8 cellular contexts compared by ENCODE assay signal in genomic region chr7:116211006-116211912, GRCh38. TPM values are rescaled to one million over a fixed set of nuclear protein-coding genes. Genes with fewer than 3 reads are reported as not detected.
A peak's percentile ranks its signal among the peaks of the same experiment; 100 is the strongest.
DNase-seq lines count a peak whose midpoint lies in the region; ATAC-seq and TF ChIP-seq lines count a peak whose summit lies in the region.

No MANE protein-coding gene starts in this region.

- peak overlapping the region; percentile 68 to 91 (median 78) for H3K4me3 ChIP-seq in heart right ventricle

- no peaks in the 10 kb centered on the region for H3K27me3 ChIP-seq in heart right ventricle

- no peaks in the 10 kb centered on the region for H3K9me3 ChIP-seq in heart right ventricle

- H3K27ac ChIP-seq in heart right ventricle = peak overlapping the region; percentile 81 to 98 (median 92)

- WGBS in heart right ventricle, 2 donors = 4 to 5% methylated on average over 27 of the region's 27 CpGs

- in situ Hi-C loops in SK-MEL-5 (cut with HindIII; ENCODE audit: low pct_unique_long_range_greater_than_20kb, low sequenced_read_pairs) = no loop called here

- intact Hi-C loops in heart right ventricle (cut with DNase I) = loop anchor here in 2 of 10 donors (2.0 kb wide), 2 partner anchors 16 to 18 kb away; no protein-coding TSS in a partner anchor

- peaks cover 5% of the 10 kb centered on the region for H3K9me3 Mint-ChIP-seq in activated naive CD4-positive, alpha-beta T cell treated with anti-CD3 and anti-CD28 coated beads, Interleukin-2, amount 10 ng/mL, durations not matched to agents 7 days and 5 days

- H3K4me3 Mint-ChIP-seq in activated naive CD4-positive, alpha-beta T cell treated with anti-CD3 and anti-CD28 coated beads, Interleukin-2, amount 10 ng/mL, durations not matched to agents 7 days and 5 days = peak overlapping the region; percentile 96

- H3K4me1 ChIP-seq in heart right ventricle = peaks cover 0 to 54% (median 33%) of the 10 kb centered on the region in 9 donors

- TF ChIP-seq CTCF in heart right ventricle (IDR thresholded peaks at IDR 0.05) = no peak

- H3K36me3 Mint-ChIP-seq in activated naive CD4-positive, alpha-beta T cell treated with anti-CD3 and anti-CD28 coated beads, Interleukin-2, amount 10 ng/mL, durations not matched to agents 7 days and 5 days = peaks cover 36% of the 10 kb centered on the region

- peaks cover 60% of the 10 kb centered on the region for H3K4me1 Mint-ChIP-seq in activated naive CD4-positive, alpha-beta T cell treated with anti-CD3 and anti-CD28 coated beads, Interleukin-2, amount 10 ng/mL, durations not matched to agents 7 days and 5 days

- ATAC-seq in GM21526 (IDR thresholded peaks at IDR 0.05; ENCODE audit: low FRiP score, unreplicated experiment) = peak; percentile 75
- ATAC-seq in heart right ventricle = peak; percentile 87 to 97 (median 94)

- CTCF ChIA-PET in activated naive CD4-positive, alpha-beta T cell treated with anti-CD3 and anti-CD28 coated beads, Interleukin-2, amount 10 ng/mL, durations not matched to agents 7 days and 5 days (lab: Charles Lee) = interaction anchor here (1.0 to 2.0 kb wide), 7 partner anchors 24 to 380 kb away, joined by 3 to 10 read pairs (median 4); no protein-coding TSS in a partner anchor

- H3K36me3 ChIP-seq in heart right ventricle = no peaks in the 10 kb centered on the region

- H3K27ac Mint-ChIP-seq in activated naive CD4-positive, alpha-beta T cell treated with anti-CD3 and anti-CD28 coated beads, Interleukin-2, amount 10 ng/mL, durations not matched to agents 7 days and 5 days = peak overlapping the region; percentile 96

- DNase-seq in DMS79 (lab: John Stamatoyannopoulos, UW) (peak; percentile 53), HuH-7 (ENCODE audit: low spot score) (peak; percentile 82), SK-MEL-5 (ENCODE audit: low read depth, low spot score) (peak; percentile 54), heart right ventricle (peak; percentile 64 to 78), renal cortical epithelial cell (ENCODE audit: low read depth) (peak; percentile 92), midbrain (lab: John Stamatoyannopoulos, UW) (no peak)
- peak; percentile 86 for DNase-seq in activated naive CD4-positive, alpha-beta T cell treated with anti-CD3 and anti-CD28 coated beads, Interleukin-2, amount 10 ng/mL, durations not matched to agents 7 days and 5 days

- H3K27me3 Mint-ChIP-seq in activated naive CD4-positive, alpha-beta T cell treated with anti-CD3 and anti-CD28 coated beads, Interleukin-2, amount 10 ng/mL, durations not matched to agents 7 days and 5 days = no peaks in the 10 kb centered on the region

RNA-seq across cellular contexts. Expression of gene TES, which starts 0.9 kb away (rescaled TPM):
- total RNA-seq in SK-MEL-5 (2014; rRNA removed; shearing (Covaris generic)) = 37.6 and 40.5 TPM in 2 replicates
- polyA plus RNA-seq in SK-MEL-5 (2015; cell fraction: cytosol; rRNA removed) = 31.3 and 36.6 TPM in 2 replicates
- 17.7 and 19.4 TPM in 2 replicates for polyA plus RNA-seq in SK-MEL-5 (2015; cell fraction: nucleus; rRNA removed)
- total RNA-seq in heart right ventricle = 10 to 100 TPM in 9 of 10 donors, 1 to 10 TPM in 1; 9.4 to 28.9 (median 16.9) TPM
- polyA plus RNA-seq in heart right ventricle = 10 to 100 TPM in 1 of 2 donors, 1 to 10 TPM in 1; 9.7 to 38.5 TPM
- total RNA-seq in renal cortical epithelial cell = 198 and 315 TPM in 2 replicates
